ENCODE assay signal across 25 cellular contexts in the genomic region with DNA sequence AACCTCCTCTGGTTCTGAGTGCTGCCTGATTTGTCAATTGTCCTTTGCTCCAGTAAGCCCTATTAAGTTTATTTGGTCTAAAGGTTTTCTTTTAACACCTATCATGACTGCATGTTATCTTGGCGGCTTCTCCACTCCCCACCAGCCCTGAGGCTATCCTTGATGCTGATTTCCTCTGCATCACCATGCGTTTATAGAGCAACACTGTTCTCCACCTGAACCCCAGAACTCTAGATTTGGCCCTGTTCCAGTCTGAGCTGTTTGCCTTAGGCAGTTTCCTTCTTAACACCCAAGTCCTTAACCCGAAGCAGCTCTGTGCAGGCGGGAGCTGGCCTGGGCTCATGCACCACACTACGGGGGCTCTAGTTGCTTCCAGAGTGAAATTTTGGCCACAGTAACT.
DNase-seq lines count a peak whose midpoint lies in the region; ATAC-seq, FAIRE-seq and TF ChIP-seq lines count a peak whose summit lies in the region.
"Had no signal": no experiment of that assay in that cellular context is flagged by ENCODE, and none has a peak within 500 bp of the region (broad histone marks: within the 10 kb centered on the region; RNA-seq: fewer than 3 reads in every experiment).

No MANE protein-coding gene starts in this region.

- H3K4me2 ChIP-seq in PC-3 (ENCODE audit: low read length), result no peak overlapping the region
- H3K4me2 ChIP-seq: BLaER1, PC-9 had no signal

- H3K9me2 ChIP-seq in PC-3 (replicated peaks; ENCODE audit: low read length), result no peaks in the 10 kb centered on the region

- H3F3A ChIP-seq in PC-3 (ENCODE audit: low read length, unreplicated experiment), result no peaks in the 10 kb centered on the region

- FAIRE-seq in frontal cortex (lab: Jason Lieb, UNC) (no peak), urothelium cell line (lab: Jason Lieb, UNC) (no peak)
- FAIRE-seq: D721Med, GM18507, H54 had no signal

- peaks cover 13% of the 10 kb centered on the region for H3K4me1 Mint-ChIP-seq in Calu3 (ENCODE audit: low read depth, unreplicated experiment)
- H3K4me1 Mint-ChIP-seq: CD4-positive, CD25-positive, alpha-beta regulatory T cell had no signal

- BruUV-seq in Calu3 (replicated peaks; lab: Mats Ljungman, UMichigan), result no TSS peak
- BruUV-seq in PC-3 (replicated peaks; lab: Mats Ljungman, UMichigan), result no TSS peak

- no peaks in the 10 kb centered on the region for H3K79me2 ChIP-seq in PC-3 (ENCODE audit: low read length)

- no peak overlapping the region for H3K4me3 ChIP-seq in PC-3 (ENCODE audit: low read length)
- no peak overlapping the region for H3K4me3 ChIP-seq in epithelial cell of esophagus (ENCODE audit: low read length)
- H3K4me3 ChIP-seq in mucosa of descending colon, result no peak overlapping the region
- H3K4me3 ChIP-seq in colonic mucosa, result no peak overlapping the region
- H3K4me3 ChIP-seq: BLaER1, PC-9 had no signal

- H3K9ac ChIP-seq in PC-3 (ENCODE audit: low read length), result no peak overlapping the region
- no peak overlapping the region for H3K9ac ChIP-seq in colonic mucosa (ENCODE audit: low read depth in 2 of 2, low read length in 2 of 2)
- H3K9ac ChIP-seq: BLaER1 had no signal

- H3K27ac ChIP-seq in PC-3 (ENCODE audit: low read length), result no peak overlapping the region
- no peak overlapping the region for H3K27ac ChIP-seq in colonic mucosa
- H3K27ac ChIP-seq: BLaER1, PC-9 had no signal

- CTCF ChIA-PET in Calu3 (lab: Charles Lee), result interaction anchor here (1.2 to 1.3 kb wide), 2 partner anchors 9 to 12 kb away, joined by 3 read pairs; no protein-coding TSS in a partner anchor
- CTCF ChIA-PET in PC-3 (lab: Charles Lee), result no interaction called here

- no peak overlapping the region for H3K27ac Mint-ChIP-seq in Calu3 (ENCODE audit: unreplicated experiment)
- H3K27ac Mint-ChIP-seq: CD4-positive, CD25-positive, alpha-beta regulatory T cell had no signal

- no peaks in the 10 kb centered on the region for H3K27me3 Mint-ChIP-seq in Calu3 (ENCODE audit: unreplicated experiment)

- no peak overlapping the region for H3K4me3 Mint-ChIP-seq in Calu3 (ENCODE audit: low read depth, unreplicated experiment)
- H3K4me3 Mint-ChIP-seq: CD4-positive, CD25-positive, alpha-beta regulatory T cell had no signal

- ATAC-seq in PC-3, result no peak
- peak; percentile 19 for ATAC-seq in mucosa of descending colon

- intact Hi-C loops in Calu3 (cut with micrococcal nuclease; ENCODE audit: unreplicated experiment), result no loop called here
- intact Hi-C loops in PC-3 (cut with micrococcal nuclease), result no loop called here
- intact Hi-C loops in mucosa of descending colon (cut with DNase I, micrococcal nuclease), result no loop called here
- intact Hi-C loops in colonic mucosa (cut with DNase I), result no loop called here

- H3K4me1 ChIP-seq in PC-3 (ENCODE audit: insufficient read depth, low read length) (0 out of 2 replicates have a peak, but pooled peaks cover 4% of the 10 kb centered on the region), mucosa of descending colon (ENCODE audit: low read depth) (no peaks in the 10 kb centered on the region), colonic mucosa (no peaks in the 10 kb centered on the region)
- H3K4me1 ChIP-seq: BLaER1 had no signal

- H3K9me3 ChIP-seq in PC-3 (ENCODE audit: low read length), result no peaks in the 10 kb centered on the region
- no peaks in the 10 kb centered on the region for H3K9me3 ChIP-seq in mucosa of descending colon
- H3K9me3 ChIP-seq in colonic mucosa, result no peaks in the 10 kb centered on the region
- H3K9me3 ChIP-seq: BLaER1 had no signal

- DNase-seq in Calu3 (peak; percentile 8), PC-3 (peak; percentile 48), epithelial cell of esophagus (ENCODE audit: low read depth) (peak; percentile 41), mucosa of descending colon (no peak), frontal cortex (ENCODE audit: low spot score in 2 of 2) (no peak), colonic mucosa (no peak), SHP77 (lab: John Stamatoyannopoulos, UW) (no peak), urothelium cell line (ENCODE audit: low spot score) (no peak)
- DNase-seq: CD4-positive, CD25-positive, alpha-beta regulatory T cell; Karpas-422; MV-4-11; NCI-H1105; NCI-H1436 treated with DMSO at 0.1 percent for 48 hours; NCI-H1930; NCI-H2107; NCI-H446; NCI-H524 treated with DMSO at 0.1 percent for 48 hours; NCI-H774; PC-9; RPMI8226; SHP77 treated with DMSO at 0.1 percent for 48 hours had no signal

- H3K27me3 ChIP-seq in PC-3 (ENCODE audit: low read length) (no peaks in the 10 kb centered on the region), colonic mucosa (no peaks in the 10 kb centered on the region)
- H3K27me3 ChIP-seq: BLaER1 had no signal

- POLR2A ChIA-PET in PC-3 (lab: Charles Lee; ENCODE audit: unreplicated experiment), result no interaction called here

- TF ChIP-seq CTCF in Calu3 (IDR thresholded peaks at IDR 0.05; ENCODE audit: unreplicated experiment), result no peak
- TF ChIP-seq CTCF in PC-3 (conservative IDR thresholded peaks at IDR 0.05; ENCODE audit: low read depth, low read length), result no peak
- TF ChIP-seq CTCF in epithelial cell of esophagus (IDR thresholded peaks at IDR 0.05; ENCODE audit: insufficient read depth, low read depth, low read length, missing control alignments), result no peak
- no peak for TF ChIP-seq CTCF in mucosa of descending colon (IDR thresholded peaks at IDR 0.05)
- TF ChIP-seq CTCF in colonic mucosa (IDR thresholded peaks at IDR 0.05), result no peak

- H3K9me3 Mint-ChIP-seq in Calu3 (ENCODE audit: low read depth, unreplicated experiment), result no peaks in the 10 kb centered on the region

- H2AFZ ChIP-seq in PC-3 (ENCODE audit: low read length), result no peak overlapping the region
- H2AFZ ChIP-seq: PC-9 had no signal

- H4K20me1 ChIP-seq in PC-3 (ENCODE audit: low read length), result no peaks in the 10 kb centered on the region
- H4K20me1 ChIP-seq: BLaER1 had no signal

- H3K36me3 ChIP-seq in PC-3 (ENCODE audit: low read depth, low read length) (no peaks in the 10 kb centered on the region), mucosa of descending colon (ENCODE audit: low read depth) (no peaks in the 10 kb centered on the region), colonic mucosa (no peaks in the 10 kb centered on the region)
- H3K36me3 ChIP-seq: BLaER1 had no signal

- H3K36me3 Mint-ChIP-seq in Calu3 (ENCODE audit: insufficient read depth, unreplicated experiment), result no peaks in the 10 kb centered on the region
- H3K36me3 Mint-ChIP-seq: CD4-positive, CD25-positive, alpha-beta regulatory T cell had no signal

Comparison
In these comparisons a context has a peak if more than half of its experiments do, and no peak if none do; other contexts are left out.
1. DNase-seq: peak in Calu3 (single experiment), PC-3 (single experiment) and epithelial cell of esophagus (single experiment); none in mucosa of descending colon (0 of 3), frontal cortex (0 of 2), colonic mucosa (single experiment), SHP77 (0 of 2) and urothelium cell line (single experiment).